8 cellular contexts compared by ENCODE assay signal in genomic region chr3:53045784-53046170, GRCh38.
A peak's percentile ranks its signal among the peaks of the same experiment; 100 is the strongest.
DNase-seq lines count a peak whose midpoint lies in the region; ATAC-seq and TF ChIP-seq lines count a peak whose summit lies in the region.

Gene SFMBT1 (minus strand): TSS chr3:53046073. CDS start chr3:52969128, 76,945 bp downstream.

- ATAC-seq in HG03280 (IDR thresholded peaks at IDR 0.05; ENCODE audit: unreplicated experiment): peak; percentile 50

- in situ Hi-C loops in GM18951 (cut with MboI; ENCODE audit: low sequenced_read_pairs, unreplicated experiment): no loop called here

- peak; percentile 51 for TF ChIP-seq POLR2A in GM18951 (IDR thresholded peaks at IDR 0.05; ENCODE audit: extremely low read depth, insufficient read depth, insufficient read length)

- DNase-seq in Ammon's horn (ENCODE audit: low spot score): peak; percentile 56
- peak; percentile 74 for DNase-seq in RKO (ENCODE audit: low spot score)
- DNase-seq in activated gamma-delta T cell treated with anti-CD3 and anti-CD28 coated beads, Interleukin-2, amount 50 U/mL, for 16 hours (ENCODE audit: low read depth): peak; percentile 62
- DNase-seq in germinal center (ENCODE audit: low spot score): peak; percentile 90
- DNase-seq in nucleus accumbens (lab: John Stamatoyannopoulos, UW): peak in 46 of 56 donors; percentile 16 to 73 (median 51)
- peak; percentile 48 for DNase-seq in superior temporal gyrus (ENCODE audit: extremely low spot score)

Comparison
In these comparisons a context has a peak if more than half of its experiments do, and no peak if none do; other contexts are left out.
1. Peak in every context shown above with its lines: DNase-seq and ATAC-seq.